8 cellular contexts compared by ENCODE assay signal in the genomic region with DNA sequence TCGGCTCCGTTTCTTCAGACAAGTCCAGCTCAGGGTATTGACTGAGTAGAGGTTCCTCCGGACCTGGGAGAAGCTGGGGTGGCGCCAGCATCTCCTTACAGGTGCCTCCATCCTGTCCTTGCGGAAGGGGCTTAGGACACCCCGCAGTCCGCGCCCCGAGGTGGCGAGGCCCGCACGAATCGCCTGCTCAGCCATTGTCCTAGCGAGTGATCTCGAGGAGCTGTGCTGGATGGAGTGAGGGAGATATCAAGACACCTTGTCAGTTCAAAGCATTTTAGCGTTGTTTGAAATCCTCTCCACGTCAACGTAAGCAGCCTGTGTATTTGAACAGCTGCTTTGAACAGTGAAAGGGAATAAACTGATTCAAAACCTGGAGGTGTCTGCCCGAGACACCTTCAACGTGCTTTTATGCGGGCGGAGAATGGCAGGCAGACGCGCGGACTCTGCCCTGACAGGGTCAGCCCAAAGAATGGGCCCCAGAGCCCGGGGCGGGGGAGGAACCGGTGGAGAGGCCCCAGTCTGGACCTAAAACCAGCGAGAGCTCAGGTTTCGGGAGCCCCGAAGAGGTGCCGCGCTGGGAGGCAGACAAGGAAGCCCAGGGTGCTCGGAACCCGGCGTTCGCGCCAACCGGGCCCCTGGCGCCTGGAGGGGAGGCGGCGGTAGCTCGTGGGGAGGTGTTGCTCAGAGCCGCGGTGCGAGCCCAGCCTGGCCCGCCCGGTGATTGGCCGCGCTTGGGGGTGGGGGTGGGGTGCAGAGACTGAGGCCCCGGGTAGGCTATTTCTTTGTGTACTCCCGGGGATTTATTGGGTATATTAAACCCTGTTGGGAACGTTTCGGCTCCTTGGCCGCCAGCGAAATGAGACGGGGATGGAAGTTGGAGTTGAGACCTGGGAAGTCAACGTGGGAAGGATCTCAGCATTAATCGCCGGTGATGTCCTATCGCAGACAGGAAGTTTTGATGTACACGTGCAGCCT. TPM values are rescaled to one million over a fixed set of nuclear protein-coding genes. Genes with fewer than 3 reads are reported as not detected.
DNase-seq lines count a peak whose midpoint lies in the region; ATAC-seq and TF ChIP-seq lines count a peak whose summit lies in the region.

No MANE protein-coding gene starts in this region.

- no peak overlapping the region for H2BK120ac ChIP-seq in H9 (ENCODE audit: low read depth, low read length, poor library complexity, severe bottlenecking)

- H3K9ac ChIP-seq in H9 (ENCODE audit: extremely low read depth, insufficient read length, low read length), result no peak overlapping the region

- H3K79me1 ChIP-seq in H9 (ENCODE audit: insufficient read depth, low read depth, low read length, poor library complexity, severe bottlenecking), result no peaks in the 10 kb centered on the region

- no peak overlapping the region for H3K23ac ChIP-seq in H9 (ENCODE audit: insufficient read length, low read depth, low read length)

- no peak overlapping the region for H3K4ac ChIP-seq in H9 (ENCODE audit: low read depth, low read length)

- no peak overlapping the region for H3K27ac Mint-ChIP-seq in H9

- H2BK15ac ChIP-seq in H9 (ENCODE audit: low read depth, low read length), result no peak overlapping the region

- peaks cover 98% of the 10 kb centered on the region for H3K27me3 Mint-ChIP-seq in H9 (ENCODE audit: low read depth)

- H3K36me3 Mint-ChIP-seq in H9 (ENCODE audit: insufficient read depth in 1 of 3, low read depth in 3 of 3), result no peaks in the 10 kb centered on the region; a peak in 1 of 7 replicates

- H3K14ac ChIP-seq in H9 (ENCODE audit: insufficient read depth, low read length), result no peak overlapping the region

- H3T11ph ChIP-seq in H9 (ENCODE audit: low read length), result no peak overlapping the region

- H3K27ac ChIP-seq in C4-2B, result peak overlapping the region; percentile 30
- no peak overlapping the region for H3K27ac ChIP-seq in H9 (ENCODE audit: insufficient read length, low read depth, low read length)

- peaks cover 0 to 7% of the 10 kb centered on the region in 2 experiments; a peak in 3 of 5 replicates for H3K9me3 Mint-ChIP-seq in H9

- H3K4me3 Mint-ChIP-seq in H9, result peak overlapping the region; percentile 46 to 78

- H4K20me1 ChIP-seq in H9 (ENCODE audit: control insufficient read depth, insufficient read depth, insufficient read length), result no peaks in the 10 kb centered on the region

- ATAC-seq in left colon (peak; percentile 19), HG03175 (IDR thresholded peaks at IDR 0.05; ENCODE audit: unreplicated experiment) (no peak), HG03565 (IDR thresholded peaks at IDR 0.05; ENCODE audit: unreplicated experiment) (no peak)

- no peak overlapping the region for H4K5ac ChIP-seq in H9 (ENCODE audit: insufficient read length, low read depth, low read length)

- peaks cover 42% of the 10 kb centered on the region for H3K23me2 ChIP-seq in H9 (ENCODE audit: insufficient read length, low read depth, low read length, poor library complexity, severe bottlenecking)

- no peak overlapping the region for H2BK12ac ChIP-seq in H9 (ENCODE audit: insufficient read length, low read depth, low read length)

- peaks cover 3% of the 10 kb centered on the region; the same call in 1 of the 2 replicates for H3K4me1 ChIP-seq in H9 (ENCODE audit: insufficient read depth, low read length)

- peaks cover 48 to 58% of the 10 kb centered on the region in 2 experiments for H3K4me1 Mint-ChIP-seq in H9

- H4K8ac ChIP-seq in H9 (replicated peaks; ENCODE audit: insufficient read length, low read depth, low read length), result no peak overlapping the region

- H3K79me2 ChIP-seq in H9 (ENCODE audit: insufficient read depth, low read length), result no peaks in the 10 kb centered on the region

- H4K91ac ChIP-seq in H9 (ENCODE audit: insufficient read length, low read depth, low read length), result no peak overlapping the region

- H2AK5ac ChIP-seq in H9 (ENCODE audit: insufficient read length, low read length), result no peak overlapping the region

- H3K9me3 ChIP-seq in H9 (ENCODE audit: control insufficient read depth, low read depth, low read length), result no peaks in the 10 kb centered on the region

- no peak overlapping the region for H2BK5ac ChIP-seq in H9 (ENCODE audit: insufficient read length, low read length)

- peak overlapping the region; percentile 75 for H3K4me2 ChIP-seq in H9 (ENCODE audit: insufficient read depth, insufficient read length, low read length)

- WGBS in H9 (ENCODE audit: extremely low coverage, insufficient read length, low lambda C conversion rate), result no CpG with 5 or more reads among the region's 62 CpGs

- no peak overlapping the region for H3K18ac ChIP-seq in H9 (ENCODE audit: insufficient read length, low read depth, low read length)

- TF ChIP-seq CTCF in C4-2B (conservative IDR thresholded peaks at IDR 0.05) (no peak), H9 (conservative IDR thresholded peaks at IDR 0.05) (no peak)

- no peak overlapping the region for H3K56ac ChIP-seq in H9 (ENCODE audit: insufficient read length, low read depth, low read length)

- no peak overlapping the region for H2AFZ ChIP-seq in H9 (ENCODE audit: low read length)

- peaks cover 80% of the 10 kb centered on the region for H3K27me3 ChIP-seq in H9 (ENCODE audit: insufficient read depth, low read length)

- intact Hi-C loops in left colon (cut with DNase I, micrococcal nuclease), result no loop called here

- peak; percentile 60 for DNase-seq in H9
- DNase-seq in activated CD8-positive, alpha-beta memory T cell treated with anti-CD3 and anti-CD28 coated beads, Interleukin-2, amount 50 U/mL, for 48 hours, result peak; percentile 60
- DNase-seq in left colon, result no peak
- no peak for DNase-seq in NOMO-1 (lab: John Stamatoyannopoulos, UW; ENCODE audit: unreplicated experiment in 2 of 2)
- DNase-seq in NCI-H2107 (lab: John Stamatoyannopoulos, UW), result no peak

- H2BK20ac ChIP-seq in H9 (ENCODE audit: low read depth, low read length, poor library complexity, severe bottlenecking), result no peak overlapping the region

RNA-seq across cellular contexts. Expression of a gene that starts 3.0 kb away (rescaled TPM):
- total RNA-seq in H9 (2021), result 0.09 and 0.15 TPM in 2 replicates
- not detected for total RNA-seq in left colon

Comparison
In these comparisons a context has a peak if more than half of its experiments do, and no peak if none do; other contexts are left out.
1. DNase-seq: peak in H9 (single experiment) and activated CD8-positive, alpha-beta memory T cell treated with anti-CD3 and anti-CD28 coated beads, Interleukin-2, amount 50 U/mL, for 48 hours (single experiment); none in left colon (0 of 2), NOMO-1 (0 of 2) and NCI-H2107 (single experiment).